ENCODE assay signal across 20 cellular contexts in the genomic region with DNA sequence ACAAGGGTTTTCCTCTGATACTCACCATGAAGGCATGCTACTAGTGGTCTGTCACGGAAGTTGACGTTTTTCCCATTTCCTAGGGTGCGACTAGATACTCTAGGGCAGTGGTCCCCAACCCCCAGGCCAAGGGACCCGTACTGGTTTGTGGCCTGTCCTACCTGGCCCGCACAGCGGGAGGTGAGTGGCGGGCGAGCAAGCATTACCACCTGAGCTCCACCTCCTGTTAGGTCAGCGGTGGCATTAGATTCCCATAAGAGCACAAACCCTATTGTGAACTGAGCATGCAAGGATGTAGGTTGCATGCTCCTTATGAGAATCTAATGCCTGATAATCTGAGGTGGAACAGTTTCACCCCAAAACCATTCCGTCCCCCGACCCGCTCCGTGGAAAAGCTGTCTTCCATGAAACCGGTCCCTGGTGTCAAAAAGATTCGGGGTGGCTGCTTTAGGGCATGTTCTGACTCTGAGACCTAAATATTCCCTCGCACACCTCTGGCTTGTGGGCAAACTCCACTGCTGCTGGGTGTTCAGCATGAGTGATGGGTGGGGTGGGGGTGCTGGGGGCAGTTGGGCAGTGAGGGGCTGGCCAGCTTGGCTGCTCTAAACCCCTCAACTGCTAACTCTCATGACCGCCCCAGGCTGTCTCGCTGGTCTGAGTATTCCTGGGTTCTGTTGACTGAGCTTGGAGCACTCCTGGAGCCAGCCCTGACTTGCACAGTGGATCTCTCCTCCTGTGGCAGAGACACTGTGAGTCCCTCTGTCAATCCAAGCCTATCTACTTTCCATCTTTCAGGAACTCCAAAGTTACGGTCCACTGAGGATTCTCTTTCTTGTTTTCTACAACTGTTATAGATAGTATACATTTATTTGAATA.
"Had no signal": no experiment of that assay in that cellular context is flagged by ENCODE, and none has a peak within 500 bp of the region (broad histone marks: within the 10 kb centered on the region; RNA-seq: fewer than 3 reads in every experiment).

No MANE protein-coding gene starts in this region.

- H3K9ac ChIP-seq: parathyroid adenoma had no signal

- H3K4me3 ChIP-seq: colonic mucosa, hepatocyte, psoas muscle, stomach, thoracic aorta, transverse colon had no signal

- ATAC-seq: foreskin keratinocyte, left colon, left ventricle myocardium superior, psoas muscle had no signal

- H3K27ac Mint-ChIP-seq: nephron had no signal

- H3K27me3 ChIP-seq: colonic mucosa had no signal

- H3K27ac ChIP-seq: colonic mucosa, foreskin keratinocyte, hepatocyte, parathyroid adenoma, psoas muscle, stomach, thoracic aorta, transverse colon had no signal

- DNase-seq: colonic mucosa; dermis blood vessel endothelial cell; erythroblast; foreskin keratinocyte; left colon; left ventricle myocardium superior; mesendoderm; naive B cell; psoas muscle; retina; stimulated activated CD4-positive, alpha-beta T cell treated with anti-CD3 and anti-CD28 coated beads, Interleukin-2, amount 100 ng/mL, for 24 hours; stimulated activated CD4-positive, alpha-beta T cell treated with anti-CD3 and anti-CD28 coated beads, Interleukin-4, amount 100 ng/mL, for 4 hours; stimulated activated naive CD4-positive, alpha-beta T cell; stomach; substantia nigra; transverse colon had no signal

- H3K4me1 ChIP-seq: colonic mucosa, foreskin keratinocyte, parathyroid adenoma, psoas muscle had no signal

- H3K4me3 Mint-ChIP-seq: naive B cell, nephron had no signal

- H3K36me3 Mint-ChIP-seq: naive B cell had no signal

- H3K9me3 ChIP-seq: colonic mucosa, psoas muscle, thoracic aorta, transverse colon had no signal

- H3K36me3 ChIP-seq: colonic mucosa, stomach, thoracic aorta, transverse colon had no signal
